31 cellular contexts compared by ENCODE assay signal in genomic region chr10:15147594-15148392, GRCh38. TPM values are rescaled to one million over a fixed set of nuclear protein-coding genes. Genes with fewer than 3 reads are reported as not detected.
"Had no signal": no experiment of that assay in that cellular context is flagged by ENCODE, and none has a peak within 500 bp of the region (broad histone marks: within the 10 kb centered on the region; RNA-seq: fewer than 3 reads in every experiment).

No MANE protein-coding gene starts in this region.

- H3K27ac ChIP-seq: PC-9, SJCRH30, SK-N-MC had no signal

- H3K36me3 ChIP-seq: SJCRH30 had no signal

- FAIRE-seq: bronchial epithelial cell, colon, TTC549 had no signal

- H3K9me3 ChIP-seq: SJCRH30 had no signal

- H3K4me3 ChIP-seq: PC-9, SJCRH30, SK-N-MC had no signal

- H3K4me3 Mint-ChIP-seq: activated CD8-positive, alpha-beta T cell treated with anti-CD3 and anti-CD28 coated beads for 36 hours; activated naive CD8-positive, alpha-beta T cell; activated naive CD8-positive, alpha-beta T cell treated with anti-CD3 and anti-CD28 coated beads, Interleukin-2, amount 50 U/mL, for 24 hours; activated T-cell treated with anti-CD3 and anti-CD28 coated beads, Interleukin-2, amount 50 U/mL, for 72 hours; brain; T-helper 2 cell treated with Interferon-gamma antibody and Interleukin-4, amounts not matched to agents 5 μg/mL and 100 μg/mL, for 36 hours had no signal

- H3K27me3 ChIP-seq: SJCRH30 had no signal

- H3K27me3 Mint-ChIP-seq: activated CD8-positive, alpha-beta T cell treated with anti-CD3 and anti-CD28 coated beads for 36 hours; activated naive CD8-positive, alpha-beta T cell; activated naive CD8-positive, alpha-beta T cell treated with anti-CD3 and anti-CD28 coated beads, Interleukin-2, amount 50 U/mL, for 24 hours; brain had no signal

- H2AFZ ChIP-seq: PC-9 had no signal

- H3K4me2 ChIP-seq: PC-9 had no signal

- H3K9me3 Mint-ChIP-seq: activated CD8-positive, alpha-beta T cell treated with anti-CD3 and anti-CD28 coated beads for 36 hours; activated naive CD8-positive, alpha-beta T cell treated with anti-CD3 and anti-CD28 coated beads, Interleukin-2, amount 50 U/mL, for 24 hours; activated T-cell treated with anti-CD3 and anti-CD28 coated beads, Interleukin-2, amount 50 U/mL, for 72 hours had no signal

- H3K4me1 ChIP-seq: SJCRH30 had no signal

- ATAC-seq: activated CD8-positive, alpha-beta T cell treated with anti-CD3 and anti-CD28 coated beads for 36 hours; activated naive CD8-positive, alpha-beta T cell treated with anti-CD3 and anti-CD28 coated beads, Interleukin-2, amount 50 U/mL, for 24 hours had no signal

- H3K4me1 Mint-ChIP-seq: brain had no signal

- DNase-seq: activated CD4-positive, alpha-beta T cell treated with anti-CD3 and anti-CD28 coated beads for 4 hours; activated CD8-positive, alpha-beta T cell treated with anti-CD3 and anti-CD28 coated beads for 36 hours; activated gamma-delta T cell; activated naive CD4-positive, alpha-beta T cell treated with Interleukin-2 at 50 U/mL for 16 hours; activated naive CD8-positive, alpha-beta T cell treated with anti-CD3 and anti-CD28 coated beads, Interleukin-2, amount 50 U/mL, for 24 hours; activated T-cell treated with anti-CD3 and anti-CD28 coated beads, Interleukin-2, amount 50 U/mL, for 1 hour; activated T-cell treated with anti-CD3 and anti-CD28 coated beads, Interleukin-2, amount 50 U/mL, for 72 hours; anterior cingulate cortex; caudate nucleus; NCI-H1092 treated with DMSO at 0.1 percent for 48 hours; NCI-H1417; NCI-H146; NCI-H187; NCI-H2029 treated with DMSO at 0.1 percent for 48 hours; NCI-H2107; NCI-H2171; NCI-H510A; NCI-H526; NCI-H748 treated with DMSO at 0.1 percent for 48 hours; NK-92 treated with Interleukin-12 subunit alpha and Interleukin-12 subunit beta, amount 100 ng/mL, for 24 hours; PC-9; Right ventricle myocardium superior; SJCRH30 had no signal

- H3K27ac Mint-ChIP-seq: activated CD8-positive, alpha-beta T cell treated with anti-CD3 and anti-CD28 coated beads for 36 hours; activated naive CD8-positive, alpha-beta T cell treated with anti-CD3 and anti-CD28 coated beads, Interleukin-2, amount 50 U/mL, for 24 hours; activated T-cell treated with anti-CD3 and anti-CD28 coated beads, Interleukin-2, amount 50 U/mL, for 72 hours; activated T-helper 2 cell treated with anti-CD3 and anti-CD28 coated beads, Interferon-gamma antibody, Interleukin-2, Interleukin-4, amounts not matched to agents 10 μg/mL and 5 μg/mL and 100 μg/mL, durations not matched to agents 14 hours and 24 hours and 36 hours; brain; T-helper 2 cell treated with Interferon-gamma antibody and Interleukin-4, amounts not matched to agents 5 μg/mL and 100 μg/mL, for 36 hours had no signal

RNA-seq across cellular contexts. Expression of gene ACBD7, which starts 59.2 kb away (rescaled TPM):
- total RNA-seq: Right ventricle myocardium superior had no signal
